In the genomic region with DNA sequence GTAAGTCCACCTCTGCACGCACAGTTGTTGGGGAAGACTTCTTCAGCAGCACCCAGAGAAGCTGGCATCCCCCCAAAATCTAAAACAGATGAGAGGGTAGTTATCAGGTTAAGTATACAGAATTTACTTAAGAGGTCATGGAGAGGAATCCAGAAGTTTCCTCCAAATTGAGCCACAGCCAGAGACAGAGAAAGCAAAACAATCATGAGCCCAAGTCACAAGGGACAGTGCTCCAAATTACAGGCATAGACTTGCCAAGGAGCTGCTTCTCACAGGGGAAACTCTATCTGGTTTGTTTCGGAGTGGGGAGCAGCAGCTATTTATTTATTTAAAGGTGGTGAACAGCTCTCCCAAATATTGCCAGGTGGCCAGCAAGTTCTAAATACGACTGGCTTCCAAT, we compare ENCODE assay signal across 18 cellular contexts.
"Had no signal": no experiment of that assay in that cellular context is flagged by ENCODE, and none has a peak within 500 bp of the region (broad histone marks: within the 10 kb centered on the region; RNA-seq: fewer than 3 reads in every experiment).

No MANE protein-coding gene starts in this region.

- H3K27ac ChIP-seq: pancreas had no signal

- H3K4me1 Mint-ChIP-seq: activated naive CD8-positive, alpha-beta T cell treated with anti-CD3 and anti-CD28 coated beads for 36 hours; memory B cell; T-helper 17 cell had no signal

- H3K4me3 Mint-ChIP-seq: activated naive CD8-positive, alpha-beta T cell treated with anti-CD3 and anti-CD28 coated beads for 36 hours; activated T-cell treated with anti-CD3 and anti-CD28 coated beads, Interleukin-2, amount 50 U/mL, for 4 hours; memory B cell; nephron; T-helper 17 cell had no signal

- H3K36me3 ChIP-seq: pancreas had no signal

- H3K4me1 ChIP-seq: pancreas had no signal

- H3K9me3 ChIP-seq: pancreas had no signal

- H3K27me3 Mint-ChIP-seq: activated naive CD8-positive, alpha-beta T cell treated with anti-CD3 and anti-CD28 coated beads for 36 hours; memory B cell had no signal

- DNase-seq: activated CD4-positive, alpha-beta T cell treated with anti-CD3 and anti-CD28 coated beads for 4 hours; activated CD4-positive, alpha-beta T cell treated with anti-CD3 and anti-CD28 coated beads, Interleukin-2, amount 50 U/mL, for 48 hours; activated CD4-positive, CD25-positive, alpha-beta regulatory T cell; activated CD8-positive, alpha-beta memory T cell treated with anti-CD3 and anti-CD28 coated beads, Interleukin-2, amount 50 U/mL, for 48 hours; activated naive CD4-positive, alpha-beta T cell treated with Interleukin-2 at 50 U/mL for 16 hours; activated naive CD8-positive, alpha-beta T cell treated with anti-CD3 and anti-CD28 coated beads for 36 hours; activated T-cell treated with anti-CD3 and anti-CD28 coated beads, Interleukin-2, amount 50 U/mL, for 4 hours; foreskin melanocyte; glutamatergic neuron; hippocampal formation; kidney glomerular epithelial cell; pancreas; stimulated activated CD4-positive, alpha-beta T cell treated with anti-CD3 and anti-CD28 coated beads, Interleukin-2, amount 100 ng/mL, for 48 hours; stimulated activated naive CD4-positive, alpha-beta T cell; SW 1271; T-helper 17 cell had no signal

- H3K4me3 ChIP-seq: pancreas had no signal

- ATAC-seq: activated T-cell treated with anti-CD3 and anti-CD28 coated beads, Interleukin-2, amount 50 U/mL, for 4 hours; pancreas; T-helper 17 cell had no signal

- H3K27me3 ChIP-seq: pancreas had no signal

- H3K36me3 Mint-ChIP-seq: activated naive CD8-positive, alpha-beta T cell treated with anti-CD3 and anti-CD28 coated beads for 36 hours; memory B cell had no signal

- H3K9me3 Mint-ChIP-seq: activated naive CD8-positive, alpha-beta T cell treated with anti-CD3 and anti-CD28 coated beads for 36 hours; activated T-cell treated with anti-CD3 and anti-CD28 coated beads, Interleukin-2, amount 50 U/mL, for 4 hours had no signal

- H3K27ac Mint-ChIP-seq: activated naive CD8-positive, alpha-beta T cell treated with anti-CD3 and anti-CD28 coated beads for 36 hours; memory B cell; nephron; T-helper 17 cell had no signal
